18 cellular contexts compared by ENCODE assay signal in genomic region chr10:43748560-43748959, GRCh38.
A peak's percentile ranks its signal among the peaks of the same experiment; 100 is the strongest.
DNase-seq lines count a peak whose midpoint lies in the region; ATAC-seq and TF ChIP-seq lines count a peak whose summit lies in the region.
"Had no signal": no experiment of that assay in that cellular context is flagged by ENCODE, and none has a peak within 500 bp of the region (broad histone marks: within the 10 kb centered on the region; RNA-seq: fewer than 3 reads in every experiment).

No MANE protein-coding gene starts in this region.

- H3K9me3 Mint-ChIP-seq in nephron progenitor cell (no peaks in the 10 kb centered on the region), chondrocyte (ENCODE audit: low read depth) (no peaks in the 10 kb centered on the region)
- H3K9me3 Mint-ChIP-seq in stimulated activated effector memory CD8-positive, alpha-beta T cell treated with anti-CD3 and anti-CD28 coated beads, Interleukin-12 subunit alpha, Interleukin-12 subunit beta, amount 100 ng/mL, for 72 hours = no peaks in the 10 kb centered on the region
- H3K9me3 Mint-ChIP-seq: CD4-positive, alpha-beta T cell; CD8-positive, alpha-beta T cell had no signal

- H3K4me3 Mint-ChIP-seq in nephron progenitor cell (no peak overlapping the region), chondrocyte (ENCODE audit: unreplicated experiment) (no peak overlapping the region)
- H3K4me3 Mint-ChIP-seq in stimulated activated effector memory CD8-positive, alpha-beta T cell treated with anti-CD3 and anti-CD28 coated beads, Interleukin-12 subunit alpha, Interleukin-12 subunit beta, amount 100 ng/mL, for 72 hours = no peak overlapping the region
- H3K4me3 Mint-ChIP-seq: B cell; CD4-positive, alpha-beta T cell; CD8-positive, alpha-beta T cell had no signal

- TF ChIP-seq CTCF in body of pancreas (IDR thresholded peaks at IDR 0.05) (no peak), nephron progenitor cell (IDR thresholded peaks at IDR 0.05) (no peak), chondrocyte (IDR thresholded peaks at IDR 0.05) (no peak)

- no peaks in the 10 kb centered on the region for H3K27me3 ChIP-seq in body of pancreas
- H3K27me3 ChIP-seq: BLaER1 treated with 17β-estradiol and CSF1 and Interleukin-3, amounts not matched to agents 10 nM and 100 nM had no signal

- no peak for TF ChIP-seq POLR2A in body of pancreas (IDR thresholded peaks at IDR 0.05)

- WGBS in body of pancreas, 2 donors = 96 to 97% methylated on average over 5 to 7 of the region's 7 CpGs

- intact Hi-C loops in body of pancreas (cut with DNase I) = no loop called here

- H3K27ac Mint-ChIP-seq in nephron progenitor cell = peak overlapping the region; percentile 49
- H3K27ac Mint-ChIP-seq in stimulated activated effector memory CD8-positive, alpha-beta T cell treated with anti-CD3 and anti-CD28 coated beads, Interleukin-12 subunit alpha, Interleukin-12 subunit beta, amount 100 ng/mL, for 72 hours = no peak overlapping the region
- no peak overlapping the region for H3K27ac Mint-ChIP-seq in chondrocyte (ENCODE audit: unreplicated experiment)
- H3K27ac Mint-ChIP-seq: B cell; CD4-positive, alpha-beta T cell; CD8-positive, alpha-beta T cell had no signal

- peak overlapping the region in 3 of 4 donors; percentile 47 to 70 (median 67) for H3K27ac ChIP-seq in body of pancreas
- H3K27ac ChIP-seq: 22Rv1; A549; BLaER1 treated with 17β-estradiol and CSF1 and Interleukin-3, amounts not matched to agents 10 nM and 100 nM; C4-2B had no signal

- H3K4me3 ChIP-seq in body of pancreas = no peak overlapping the region
- H3K4me3 ChIP-seq: A549; BLaER1 treated with 17β-estradiol and CSF1 and Interleukin-3, amounts not matched to agents 10 nM and 100 nM had no signal

- H3K27me3 Mint-ChIP-seq in nephron progenitor cell (ENCODE audit: low read depth, poor library complexity) (peaks cover 19% of the 10 kb centered on the region), chondrocyte (ENCODE audit: low read depth) (no peaks in the 10 kb centered on the region)
- H3K27me3 Mint-ChIP-seq: CD4-positive, alpha-beta T cell had no signal

- H3K9me3 ChIP-seq in body of pancreas = no peaks in the 10 kb centered on the region
- H3K9me3 ChIP-seq: A549; BLaER1 treated with 17β-estradiol and CSF1 and Interleukin-3, amounts not matched to agents 10 nM and 100 nM; Caco-2 had no signal

- peaks cover 24% of the 10 kb centered on the region for H3K4me1 Mint-ChIP-seq in nephron progenitor cell
- no peaks in the 10 kb centered on the region for H3K4me1 Mint-ChIP-seq in stimulated activated effector memory CD8-positive, alpha-beta T cell treated with anti-CD3 and anti-CD28 coated beads, Interleukin-12 subunit alpha, Interleukin-12 subunit beta, amount 100 ng/mL, for 72 hours
- no peaks in the 10 kb centered on the region for H3K4me1 Mint-ChIP-seq in chondrocyte (ENCODE audit: low read depth)
- H3K4me1 Mint-ChIP-seq: B cell had no signal

- DNase-seq in body of pancreas (no peak), nephron progenitor cell (no peak), chondrocyte (ENCODE audit: low spot score) (no peak)
- DNase-seq in stimulated activated effector memory CD8-positive, alpha-beta T cell treated with anti-CD3 and anti-CD28 coated beads, Interleukin-12 subunit alpha, Interleukin-12 subunit beta, amount 100 ng/mL, for 72 hours (ENCODE audit: low spot score in 2 of 2) = no peak
- DNase-seq: AML-193; Caco-2; Calu3; CD4-positive, alpha-beta T cell; CD8-positive, alpha-beta T cell; DMS79 treated with DMSO at 0.1 percent for 48 hours; GF-D8 had no signal

- ATAC-seq in body of pancreas = no peak
- ATAC-seq in stimulated activated effector memory CD8-positive, alpha-beta T cell treated with anti-CD3 and anti-CD28 coated beads, Interleukin-12 subunit alpha, Interleukin-12 subunit beta, amount 100 ng/mL, for 72 hours = peak; percentile 34
- no peak for ATAC-seq in GM19452 (IDR thresholded peaks at IDR 0.05; ENCODE audit: unreplicated experiment)
- ATAC-seq in HG03196 (IDR thresholded peaks at IDR 0.05; ENCODE audit: unreplicated experiment) = no peak
- ATAC-seq: A549; CD8-positive, alpha-beta T cell had no signal

- H3K36me3 Mint-ChIP-seq in nephron progenitor cell (ENCODE audit: low read depth) = no peaks in the 10 kb centered on the region
- H3K36me3 Mint-ChIP-seq in stimulated activated effector memory CD8-positive, alpha-beta T cell treated with anti-CD3 and anti-CD28 coated beads, Interleukin-12 subunit alpha, Interleukin-12 subunit beta, amount 100 ng/mL, for 72 hours = no peaks in the 10 kb centered on the region
- H3K36me3 Mint-ChIP-seq in chondrocyte (ENCODE audit: low read depth) = no peaks in the 10 kb centered on the region
- H3K36me3 Mint-ChIP-seq: CD8-positive, alpha-beta T cell had no signal

- H3K36me3 ChIP-seq in body of pancreas (replicated peaks in 1 of 2; ENCODE audit: insufficient read depth in 1 of 2, low read depth in 2 of 2) = no peaks in the 10 kb centered on the region
- H3K36me3 ChIP-seq: BLaER1 treated with 17β-estradiol and CSF1 and Interleukin-3, amounts not matched to agents 10 nM and 100 nM had no signal

- peaks cover 29% of the 10 kb centered on the region for H3K4me1 ChIP-seq in body of pancreas
- H3K4me1 ChIP-seq: A549; BLaER1 treated with 17β-estradiol and CSF1 and Interleukin-3, amounts not matched to agents 10 nM and 100 nM; Caco-2 had no signal
